17 cellular contexts compared by ENCODE assay signal in genomic region chr1:198611219-198611618, GRCh38. TPM values are rescaled to one million over a fixed set of nuclear protein-coding genes. Genes with fewer than 3 reads are reported as not detected.
DNase-seq lines count a peak whose midpoint lies in the region; ATAC-seq and FAIRE-seq lines count a peak whose summit lies in the region.
"Had no signal": no experiment of that assay in that cellular context is flagged by ENCODE, and none has a peak within 500 bp of the region (broad histone marks: within the 10 kb centered on the region; RNA-seq: fewer than 3 reads in every experiment).

No MANE protein-coding gene starts in this region.

- intact Hi-C loops in CD4-positive, alpha-beta memory T cell (cut with micrococcal nuclease), result loop anchor here (2.0 to 5.0 kb wide), 2 partner anchors 14 to 54 kb away; no protein-coding TSS in a partner anchor

- H3K27ac Mint-ChIP-seq in CD4-positive, CD25-positive, alpha-beta regulatory T cell, result peak overlapping the region; percentile 98 to 99 (median 99)
- H3K27ac Mint-ChIP-seq in CD4-positive, alpha-beta memory T cell, result peak overlapping the region; percentile 90 to 99 (median 96)
- peak overlapping the region; percentile 93 for H3K27ac Mint-ChIP-seq in activated CD4-positive, alpha-beta memory T cell treated with anti-CD3 and anti-CD28 coated beads, Interleukin-2, amount 10 ng/mL, durations not matched to agents 7 days and 5 days
- peak overlapping the region in 5 of 6 donors; percentile 55 to 96 (median 69) for H3K27ac Mint-ChIP-seq in immature natural killer cell

- peak overlapping the region; percentile 93 for H3K27ac ChIP-seq in CD4-positive, CD25-positive, alpha-beta regulatory T cell (ENCODE audit: insufficient read depth, low read length, poor library complexity, severe bottlenecking)
- peak overlapping the region; percentile 81 for H3K27ac ChIP-seq in CD4-positive, alpha-beta memory T cell (ENCODE audit: low read depth, low read length)
- no peak overlapping the region for H3K27ac ChIP-seq in small intestine (ENCODE audit: low read depth in 1 of 2, low read length in 1 of 2)
- H3K27ac ChIP-seq: right lobe of liver, tibial artery had no signal

- H3K4me1 ChIP-seq in CD4-positive, CD25-positive, alpha-beta regulatory T cell (ENCODE audit: control insufficient read depth, insufficient read depth, low read length, poor library complexity, severe bottlenecking), result peaks cover 68% of the 10 kb centered on the region
- H3K4me1 ChIP-seq in CD4-positive, alpha-beta memory T cell (ENCODE audit: insufficient read depth, low read length), result peaks cover 88% of the 10 kb centered on the region
- no peaks in the 10 kb centered on the region for H3K4me1 ChIP-seq in small intestine (ENCODE audit: control insufficient read depth in 2 of 2, insufficient read depth in 1 of 2, low read depth in 1 of 2, low read length in 1 of 2)
- H3K4me1 ChIP-seq: right lobe of liver, tibial artery had no signal

- peak overlapping the region; percentile 90 for H3K4me3 ChIP-seq in CD4-positive, CD25-positive, alpha-beta regulatory T cell (ENCODE audit: low read depth, low read length)
- H3K4me3 ChIP-seq in CD4-positive, alpha-beta memory T cell (ENCODE audit: low read length in 2 of 2), result peak overlapping the region; percentile 4 to 11
- no peak overlapping the region for H3K4me3 ChIP-seq in small intestine (ENCODE audit: low read depth in 1 of 2, low read length in 2 of 2)
- H3K4me3 ChIP-seq: right lobe of liver, tibial artery had no signal

- H3K36me3 ChIP-seq in CD4-positive, CD25-positive, alpha-beta regulatory T cell (ENCODE audit: control insufficient read depth, insufficient read depth, low read length), result no peaks in the 10 kb centered on the region
- H3K36me3 ChIP-seq in CD4-positive, alpha-beta memory T cell (ENCODE audit: insufficient read depth, low read length), result no peaks in the 10 kb centered on the region
- H3K36me3 ChIP-seq in small intestine (ENCODE audit: control insufficient read depth in 2 of 2, insufficient read depth in 2 of 2, low read length in 2 of 2), result no peaks in the 10 kb centered on the region
- H3K36me3 ChIP-seq: right lobe of liver, tibial artery had no signal

- no peaks in the 10 kb centered on the region for H3K9me3 ChIP-seq in CD4-positive, CD25-positive, alpha-beta regulatory T cell (ENCODE audit: control insufficient read depth in 2 of 2, low read length in 2 of 2)
- no peaks in the 10 kb centered on the region for H3K9me3 ChIP-seq in CD4-positive, alpha-beta memory T cell (ENCODE audit: control insufficient read depth in 1 of 2, low read length in 2 of 2)
- no peaks in the 10 kb centered on the region for H3K9me3 ChIP-seq in small intestine (ENCODE audit: control insufficient read depth, low read depth)
- H3K9me3 ChIP-seq: right lobe of liver, tibial artery had no signal

- no peak for ATAC-seq in CD4-positive, CD25-positive, alpha-beta regulatory T cell (ENCODE audit: low read depth in 2 of 2)
- no peak for ATAC-seq in HG03175 (IDR thresholded peaks at IDR 0.05; ENCODE audit: unreplicated experiment)
- ATAC-seq: right lobe of liver had no signal

- no peaks in the 10 kb centered on the region for H3K27me3 ChIP-seq in CD4-positive, CD25-positive, alpha-beta regulatory T cell (ENCODE audit: control insufficient read depth, insufficient read depth, low read length)
- H3K27me3 ChIP-seq in CD4-positive, alpha-beta memory T cell (ENCODE audit: insufficient read depth, low read length), result no peaks in the 10 kb centered on the region
- no peaks in the 10 kb centered on the region for H3K27me3 ChIP-seq in small intestine (ENCODE audit: control insufficient read depth in 2 of 2, insufficient read depth in 2 of 2, low read length in 2 of 2)
- H3K27me3 ChIP-seq: right lobe of liver, tibial artery had no signal

- FAIRE-seq in small intestine (lab: Jason Lieb, UNC), result no peak
- FAIRE-seq: bronchial epithelial cell had no signal

- peak overlapping the region; percentile 33 to 86 (median 64) for H3K4me3 Mint-ChIP-seq in CD4-positive, CD25-positive, alpha-beta regulatory T cell
- peak overlapping the region; percentile 45 to 92 (median 67) for H3K4me3 Mint-ChIP-seq in CD4-positive, alpha-beta memory T cell
- H3K4me3 Mint-ChIP-seq in activated CD4-positive, alpha-beta memory T cell treated with anti-CD3 and anti-CD28 coated beads, Interleukin-2, amount 10 ng/mL, durations not matched to agents 7 days and 5 days, result peak overlapping the region; percentile 53
- H3K4me3 Mint-ChIP-seq in immature natural killer cell, result peak overlapping the region in 2 of 5 donors; percentile 5 to 38

- no peak for DNase-seq in CD4-positive, CD25-positive, alpha-beta regulatory T cell
- DNase-seq in CD4-positive, alpha-beta memory T cell, result no peak
- DNase-seq in activated CD4-positive, alpha-beta memory T cell treated with anti-CD3 and anti-CD28 coated beads, Interleukin-2, amount 10 ng/mL, durations not matched to agents 7 days and 5 days, result no peak
- DNase-seq in immature natural killer cell (no peak), T-helper 9 cell (no peak), small intestine (no peak)
- DNase-seq: AML-193; Calu3; EL; NCI-H1930; NCI-H345; NK-92 treated with Interleukin-12 subunit alpha and Interleukin-12 subunit beta, amount 100 ng/mL, for 24 hours; right lobe of liver; tibial artery had no signal

- peaks cover 0 to 2% (median 0%) of the 10 kb centered on the region in 7 donors for H3K9me3 Mint-ChIP-seq in CD4-positive, CD25-positive, alpha-beta regulatory T cell
- H3K9me3 Mint-ChIP-seq in CD4-positive, alpha-beta memory T cell, result peaks cover 0 to 4% (median 0%) of the 10 kb centered on the region in 8 donors
- no peaks in the 10 kb centered on the region for H3K9me3 Mint-ChIP-seq in activated CD4-positive, alpha-beta memory T cell treated with anti-CD3 and anti-CD28 coated beads, Interleukin-2, amount 10 ng/mL, durations not matched to agents 7 days and 5 days
- peaks cover 0 to 1% (median 0%) of the 10 kb centered on the region in 6 donors for H3K9me3 Mint-ChIP-seq in immature natural killer cell

- no peaks in the 10 kb centered on the region for H3K36me3 Mint-ChIP-seq in CD4-positive, CD25-positive, alpha-beta regulatory T cell
- H3K36me3 Mint-ChIP-seq in CD4-positive, alpha-beta memory T cell, result peaks cover 0 to 4% of the 10 kb centered on the region in 2 donors
- H3K36me3 Mint-ChIP-seq in activated CD4-positive, alpha-beta memory T cell treated with anti-CD3 and anti-CD28 coated beads, Interleukin-2, amount 10 ng/mL, durations not matched to agents 7 days and 5 days (ENCODE audit: low read depth), result peaks cover 10% of the 10 kb centered on the region
- peaks cover 5 to 9% (median 7%) of the 10 kb centered on the region in 3 donors for H3K36me3 Mint-ChIP-seq in immature natural killer cell

- CTCF ChIA-PET in CD4-positive, alpha-beta memory T cell (lab: Charles Lee; ENCODE audit: partially characterized antibody), result interaction anchor here (0.7 to 4.9 kb wide), 12 partner anchors 9 to 95 kb away, joined by 3 to 56 read pairs (median 4); no protein-coding TSS in a partner anchor
- CTCF ChIA-PET in activated CD4-positive, alpha-beta memory T cell treated with anti-CD3 and anti-CD28 coated beads, Interleukin-2, amount 10 ng/mL, durations not matched to agents 7 days and 5 days (lab: Charles Lee), result interaction anchor here (0.6 to 2.8 kb wide), 7 partner anchors 9 to 92 kb away, joined by 3 to 17 read pairs (median 3); partner anchors contain the start of gene PTPRC

- POLR2A ChIA-PET in CD4-positive, alpha-beta memory T cell (lab: Charles Lee; ENCODE audit: partially characterized antibody), result interaction anchor here (0.8 to 7.6 kb wide), 23 partner anchors 9 to 96 kb away, joined by 3 to 110 read pairs (median 4); partner anchors contain the start of gene PTPRC
- POLR2A ChIA-PET in activated CD4-positive, alpha-beta memory T cell treated with anti-CD3 and anti-CD28 coated beads, Interleukin-2, amount 10 ng/mL, durations not matched to agents 7 days and 5 days (lab: Charles Lee), result interaction anchor here (0.7 to 7.3 kb wide), 20 partner anchors 10 to 425 kb away, joined by 3 to 146 read pairs (median 6); partner anchors contain the start of gene PTPRC

- WGBS in small intestine, 3 donors, result 77 to 86% (median 84%) methylated on average over 5 of the region's 5 CpGs

- H3K4me1 Mint-ChIP-seq in CD4-positive, CD25-positive, alpha-beta regulatory T cell, result peaks cover 35 to 77% (median 61%) of the 10 kb centered on the region in 4 donors
- peaks cover 55 to 71% (median 64%) of the 10 kb centered on the region in 4 donors for H3K4me1 Mint-ChIP-seq in CD4-positive, alpha-beta memory T cell
- H3K4me1 Mint-ChIP-seq in activated CD4-positive, alpha-beta memory T cell treated with anti-CD3 and anti-CD28 coated beads, Interleukin-2, amount 10 ng/mL, durations not matched to agents 7 days and 5 days, result peaks cover 61% of the 10 kb centered on the region
- peaks cover 58 to 68% of the 10 kb centered on the region in 2 donors for H3K4me1 Mint-ChIP-seq in immature natural killer cell

- H3K27me3 Mint-ChIP-seq in CD4-positive, CD25-positive, alpha-beta regulatory T cell, result no peaks in the 10 kb centered on the region
- H3K27me3 Mint-ChIP-seq in CD4-positive, alpha-beta memory T cell, result no peaks in the 10 kb centered on the region
- no peaks in the 10 kb centered on the region for H3K27me3 Mint-ChIP-seq in activated CD4-positive, alpha-beta memory T cell treated with anti-CD3 and anti-CD28 coated beads, Interleukin-2, amount 10 ng/mL, durations not matched to agents 7 days and 5 days
- peaks cover 2 to 3% (median 2%) of the 10 kb centered on the region in 3 donors for H3K27me3 Mint-ChIP-seq in immature natural killer cell (ENCODE audit: low read depth in 3 of 3)

RNA-seq across cellular contexts. Expression of gene PTPRC, which starts 27.6 kb away (rescaled TPM):
- total RNA-seq in CD4-positive, CD25-positive, alpha-beta regulatory T cell, result 946 TPM
- polyA plus RNA-seq in CD4-positive, CD25-positive, alpha-beta regulatory T cell, result 1,000 to 10,000 TPM; 1,055 to 1,099 (median 1,073) TPM
- 100 to 1,000 TPM; 974 to 987 TPM for total RNA-seq in CD4-positive, alpha-beta memory T cell
- polyA plus RNA-seq in CD4-positive, alpha-beta memory T cell, result 1,000 to 10,000 TPM in 1 of 2 donors, 100 to 1,000 TPM in 1; 915 to 1,019 TPM
- total RNA-seq in activated CD4-positive, alpha-beta memory T cell treated with anti-CD3 and anti-CD28 coated beads, Interleukin-2, amount 10 ng/mL, durations not matched to agents 7 days and 5 days, result 100 to 1,000 TPM; 724 to 731 TPM
- polyA plus RNA-seq in immature natural killer cell (1,000 to 10,000 TPM in 2 of 3 donors, 100 to 1,000 TPM in 1; 1,000 to 1,490 (median 1,080) TPM), small intestine (1 to 10 TPM; 1.6 to 6.8 (median 3.8) TPM)
- total RNA-seq: bronchial epithelial cell, Calu3, osteocyte had no signal

Comparison
In these comparisons a context has a peak if more than half of its experiments do, and no peak if none do; other contexts are left out.
1. H3K27ac ChIP-seq: peak in CD4-positive, CD25-positive, alpha-beta regulatory T cell (single experiment) and CD4-positive, alpha-beta memory T cell (single experiment); none in small intestine (0 of 2).
2. H3K4me3 ChIP-seq: peak in CD4-positive, CD25-positive, alpha-beta regulatory T cell (single experiment) and CD4-positive, alpha-beta memory T cell (2 of 2); none in small intestine (0 of 2).
3. RNA of gene PTPRC, which starts 27.6 kb away (polyA plus RNA-seq): 1,000 to 1,490 TPM in immature natural killer cell, 1,055 to 1,099 TPM in CD4-positive, CD25-positive, alpha-beta regulatory T cell and 915 to 1,019 TPM in CD4-positive, alpha-beta memory T cell; 1.6 to 6.8 TPM in small intestine; every median in the first group is over 100 times any median in the second.
4. Peak in every context shown above with its lines, with median percentiles within 50 percentile points of each other: H3K27ac Mint-ChIP-seq.